ENCODE assay signal across 14 cellular contexts in genomic region chr10:82887488-82887887, GRCh38.
"Had no signal": no experiment of that assay in that cellular context is flagged by ENCODE, and none has a peak within 500 bp of the region (broad histone marks: within the 10 kb centered on the region; RNA-seq: fewer than 3 reads in every experiment).

No MANE protein-coding gene starts in this region.

- H3K4me3 Mint-ChIP-seq: activated CD4-positive, alpha-beta T cell treated with anti-CD3 and anti-CD28 coated beads for 36 hours; activated CD8-positive, alpha-beta T cell treated with anti-CD3 and anti-CD28 coated beads for 36 hours; naive thymus-derived CD8-positive, alpha-beta T cell had no signal

- H3K9me3 ChIP-seq: mucosa of descending colon, right atrium auricular region had no signal

- H3K27me3 ChIP-seq: right atrium auricular region had no signal

- FAIRE-seq: bronchial epithelial cell, urothelium cell line had no signal

- H3K36me3 ChIP-seq: right atrium auricular region had no signal

- H3K27ac Mint-ChIP-seq: activated CD4-positive, alpha-beta T cell treated with anti-CD3 and anti-CD28 coated beads for 36 hours; activated CD8-positive, alpha-beta T cell treated with anti-CD3 and anti-CD28 coated beads for 36 hours; naive thymus-derived CD8-positive, alpha-beta T cell had no signal

- H3K4me1 Mint-ChIP-seq: activated CD4-positive, alpha-beta T cell treated with anti-CD3 and anti-CD28 coated beads for 36 hours; naive thymus-derived CD8-positive, alpha-beta T cell had no signal

- ATAC-seq: activated CD4-positive, alpha-beta T cell treated with anti-CD3 and anti-CD28 coated beads for 36 hours; activated CD8-positive, alpha-beta T cell treated with anti-CD3 and anti-CD28 coated beads for 36 hours; esophagus mucosa; left colon; mucosa of descending colon; naive thymus-derived CD8-positive, alpha-beta T cell had no signal

- H3K27me3 Mint-ChIP-seq: activated CD4-positive, alpha-beta T cell treated with anti-CD3 and anti-CD28 coated beads for 36 hours; activated CD8-positive, alpha-beta T cell treated with anti-CD3 and anti-CD28 coated beads for 36 hours had no signal

- H3K4me1 ChIP-seq: right atrium auricular region had no signal

- H3K36me3 Mint-ChIP-seq: naive thymus-derived CD8-positive, alpha-beta T cell had no signal

- DNase-seq: activated CD4-positive, alpha-beta T cell treated with anti-CD3 and anti-CD28 coated beads for 36 hours; activated CD8-positive, alpha-beta memory T cell treated with anti-CD3 and anti-CD28 coated beads, Interleukin-2, amount 50 U/mL, for 4 hours; activated CD8-positive, alpha-beta T cell treated with anti-CD3 and anti-CD28 coated beads for 36 hours; aorta; glutamatergic neuron; left colon; mucosa of descending colon; naive thymus-derived CD8-positive, alpha-beta T cell; stimulated activated CD4-positive, alpha-beta T cell treated with anti-CD3 and anti-CD28 coated beads, Interleukin-4, amount 100 ng/mL, for 4 hours had no signal

- H3K4me3 ChIP-seq: mucosa of descending colon, right atrium auricular region, skin epidermis had no signal

- H3K27ac ChIP-seq: right atrium auricular region, skin epidermis had no signal
